In genomic region chr5:134503088-134503936, GRCh38 we compare ENCODE assay signal across 8 cellular contexts. TPM values are rescaled to one million over a fixed set of nuclear protein-coding genes. Genes with fewer than 3 reads are reported as not detected.
DNase-seq lines count a peak whose midpoint lies in the region; ATAC-seq and TF ChIP-seq lines count a peak whose summit lies in the region.

No MANE protein-coding gene starts in this region.

- ATAC-seq in GM18502 (IDR thresholded peaks at IDR 0.05; ENCODE audit: poor library complexity, unreplicated experiment) (peak; percentile 78), HG02970 (IDR thresholded peaks at IDR 0.05; ENCODE audit: low FRiP score, unreplicated experiment) (peak; percentile 67)

- no peaks in the 10 kb centered on the region for H3K27me3 Mint-ChIP-seq in activated T-helper 1 cell treated with anti-CD3 and anti-CD28 coated beads, Interleukin-12 subunit alpha, Interleukin-12 subunit beta, Interleukin-2, Interleukin-4 antibody, amounts not matched to agents 30 ng/mL and 10 ng/mL and 1 ng/mL, durations not matched to agents 14 hours and 24 hours and 36 hours (ENCODE audit: insufficient read depth)

- peak overlapping the region; percentile 54 for H3K4me2 ChIP-seq in PC-9

- H3K27ac ChIP-seq in PC-9, result peak overlapping the region; percentile 86
- H3K27ac ChIP-seq in rectal smooth muscle tissue (ENCODE audit: low read depth, low read length), result peak overlapping the region; percentile 14
- peak overlapping the region; percentile 69 to 78 for H3K27ac ChIP-seq in uterus

- H3K79me2 ChIP-seq in PC-9 (ENCODE audit: low read depth), result peaks cover 10% of the 10 kb centered on the region; the same call in 1 of the 2 replicates

- CTCF ChIA-PET in PC-9 (lab: Charles Lee), result interaction anchor here (0.6 to 1.0 kb wide), 3 partner anchors 9 to 92 kb away, joined by 3 to 4 read pairs (median 3); partner anchors contain the start of gene CDKN2AIPNL

- H3K9ac ChIP-seq in rectal smooth muscle tissue (ENCODE audit: low read length), result peak overlapping the region; percentile 21

- no peaks in the 10 kb centered on the region for H3K9me3 Mint-ChIP-seq in activated T-helper 1 cell treated with anti-CD3 and anti-CD28 coated beads, Interleukin-12 subunit alpha, Interleukin-12 subunit beta, Interleukin-2, Interleukin-4 antibody, amounts not matched to agents 30 ng/mL and 10 ng/mL and 1 ng/mL, durations not matched to agents 14 hours and 24 hours and 36 hours

- H3K27ac Mint-ChIP-seq in activated T-helper 1 cell treated with anti-CD3 and anti-CD28 coated beads, Interleukin-12 subunit alpha, Interleukin-12 subunit beta, Interleukin-2, Interleukin-4 antibody, amounts not matched to agents 30 ng/mL and 10 ng/mL and 1 ng/mL, durations not matched to agents 14 hours and 24 hours and 36 hours, result peak overlapping the region; percentile 96

- peak; percentile 85 to 91 for DNase-seq in PC-9
- DNase-seq in activated T-helper 1 cell treated with anti-CD3 and anti-CD28 coated beads, Interleukin-12 subunit alpha, Interleukin-12 subunit beta, Interleukin-2, Interleukin-4 antibody, amounts not matched to agents 30 ng/mL and 10 ng/mL and 1 ng/mL, durations not matched to agents 14 hours and 24 hours and 36 hours (ENCODE audit: low spot score), result peak; percentile 71
- peak; percentile 98 for DNase-seq in foreskin fibroblast
- DNase-seq in uterus, result peak; percentile 80 to 81
- DNase-seq in medulla oblongata (ENCODE audit: extremely low spot score), result no peak

- H3K4me1 ChIP-seq in PC-9 (replicated peaks; ENCODE audit: insufficient read depth) (peaks cover 69% of the 10 kb centered on the region), rectal smooth muscle tissue (ENCODE audit: control insufficient read depth, insufficient read depth, low read length) (no peaks in the 10 kb centered on the region), uterus (no peaks in the 10 kb centered on the region)

- intact Hi-C loops in PC-9 (cut with micrococcal nuclease; ENCODE audit: unreplicated experiment), result no loop called here
- intact Hi-C loops in activated T-helper 1 cell treated with anti-CD3 and anti-CD28 coated beads, Interleukin-12 subunit alpha, Interleukin-12 subunit beta, Interleukin-2, Interleukin-4 antibody, amounts not matched to agents 30 ng/mL and 10 ng/mL and 1 ng/mL, durations not matched to agents 14 hours and 24 hours and 36 hours (cut with micrococcal nuclease), result loop anchor here (1.0 to 5.0 kb wide), 4 partner anchors 8 to 66 kb away; partner anchors contain the start of gene JADE2
- intact Hi-C loops in uterus (cut with DNase I; ENCODE audit: low total_unique reads), result no loop called here

- H3K4me3 ChIP-seq in PC-9 (no peak overlapping the region), foreskin fibroblast (ENCODE audit: low read depth in 1 of 2, low read length in 2 of 2) (no peak overlapping the region), rectal smooth muscle tissue (ENCODE audit: low read length) (peak overlapping the region; percentile 1), uterus (no peak overlapping the region)

- peak; percentile 24 to 26 for TF ChIP-seq POLR2A in uterus (IDR thresholded peaks at IDR 0.05)

- TF ChIP-seq CTCF in PC-9 (conservative IDR thresholded peaks at IDR 0.05) (no peak), foreskin fibroblast (IDR thresholded peaks at IDR 0.05; ENCODE audit: low read depth, low read length) (no peak), uterus (IDR thresholded peaks at IDR 0.05) (no peak)

- no peaks in the 10 kb centered on the region for H3K27me3 ChIP-seq in PC-9 (ENCODE audit: insufficient read depth, low read depth)
- no peaks in the 10 kb centered on the region for H3K27me3 ChIP-seq in rectal smooth muscle tissue (ENCODE audit: control insufficient read depth, insufficient read depth, low read length)
- no peaks in the 10 kb centered on the region for H3K27me3 ChIP-seq in uterus

- no peaks in the 10 kb centered on the region for H3K9me2 ChIP-seq in PC-9 (ENCODE audit: insufficient read depth)

- POLR2A ChIA-PET in PC-9 (lab: Charles Lee; ENCODE audit: unreplicated experiment), result interaction anchor here (0.6 to 1.0 kb wide), 3 partner anchors 8 to 75 kb away, joined by 5 to 14 read pairs (median 6); no protein-coding TSS in a partner anchor

- H4K20me1 ChIP-seq in PC-9 (ENCODE audit: insufficient read depth), result no peaks in the 10 kb centered on the region

- H3K9me3 ChIP-seq in PC-9 (ENCODE audit: insufficient read depth, low read depth) (no peaks in the 10 kb centered on the region), uterus (no peaks in the 10 kb centered on the region)

- no peaks in the 10 kb centered on the region for H3K36me3 ChIP-seq in PC-9 (ENCODE audit: low read depth)
- H3K36me3 ChIP-seq in rectal smooth muscle tissue (ENCODE audit: control insufficient read depth, insufficient read depth, low read length), result no peaks in the 10 kb centered on the region
- H3K36me3 ChIP-seq in uterus, result no peaks in the 10 kb centered on the region

- H3F3A ChIP-seq in PC-9 (ENCODE audit: insufficient read depth, low read depth), result peaks cover 45% of the 10 kb centered on the region

- no peaks in the 10 kb centered on the region for H3K36me3 Mint-ChIP-seq in activated T-helper 1 cell treated with anti-CD3 and anti-CD28 coated beads, Interleukin-12 subunit alpha, Interleukin-12 subunit beta, Interleukin-2, Interleukin-4 antibody, amounts not matched to agents 30 ng/mL and 10 ng/mL and 1 ng/mL, durations not matched to agents 14 hours and 24 hours and 36 hours (ENCODE audit: low read depth)

- H3K4me3 Mint-ChIP-seq in activated T-helper 1 cell treated with anti-CD3 and anti-CD28 coated beads, Interleukin-12 subunit alpha, Interleukin-12 subunit beta, Interleukin-2, Interleukin-4 antibody, amounts not matched to agents 30 ng/mL and 10 ng/mL and 1 ng/mL, durations not matched to agents 14 hours and 24 hours and 36 hours, result peak overlapping the region; percentile 60

- H2AFZ ChIP-seq in PC-9, result peak overlapping the region; percentile 61; the same call in 1 of the 2 replicates

- peaks cover 46% of the 10 kb centered on the region for H3K4me1 Mint-ChIP-seq in activated T-helper 1 cell treated with anti-CD3 and anti-CD28 coated beads, Interleukin-12 subunit alpha, Interleukin-12 subunit beta, Interleukin-2, Interleukin-4 antibody, amounts not matched to agents 30 ng/mL and 10 ng/mL and 1 ng/mL, durations not matched to agents 14 hours and 24 hours and 36 hours (ENCODE audit: low read depth)

- BruUV-seq in PC-9 (replicated peaks; lab: Mats Ljungman, UMichigan), result TSS peak; percentile 72

RNA-seq across cellular contexts. Expression of gene JADE2, which starts 22.2 kb away (rescaled TPM):
- 82.1 and 83.5 TPM in 2 replicates for total RNA-seq in PC-9 (2021)
- 70.2 and 74.3 TPM in 2 replicates for total RNA-seq in activated T-helper 1 cell treated with anti-CD3 and anti-CD28 coated beads, Interleukin-12 subunit alpha, Interleukin-12 subunit beta, Interleukin-2, Interleukin-4 antibody, amounts not matched to agents 30 ng/mL and 10 ng/mL and 1 ng/mL, durations not matched to agents 14 hours and 24 hours and 36 hours
- total RNA-seq in uterus, result 10 to 100 TPM; 15.8 to 95.8 (median 16.7) TPM

Comparison
In these comparisons a context has a peak if more than half of its experiments do, and no peak if none do; other contexts are left out.
1. H3K27ac ChIP-seq: peak in every context shown above with its lines; median percentile 86 in PC-9; 74 in uterus; 14 in rectal smooth muscle tissue.